ENCODE assay signal across 1 cellular context in genomic region chr17:77446959-77447634, GRCh38.
TF ChIP-seq lines count a peak whose summit lies in the region.

No MANE protein-coding gene starts in this region.

TF ChIP-seq in IMR-90, 13 proteins besides CTCF, POLR2A, EP300 and RAD21 (continued from another document):
- TF ChIP-seq SMC3 (IDR thresholded peaks at IDR 0.05; ENCODE audit: low read depth, low read length): 0 out of 2 replicates have a peak, but pooled peaks have one; percentile 6
- TF ChIP-seq BHLHE40 (IDR thresholded peaks at IDR 0.05; ENCODE audit: low read depth, low read length): peak; percentile 46
- no peak for TF ChIP-seq RFX5 (IDR thresholded peaks at IDR 0.05; ENCODE audit: low read depth, low read length)
- TF ChIP-seq, protein P1, sequence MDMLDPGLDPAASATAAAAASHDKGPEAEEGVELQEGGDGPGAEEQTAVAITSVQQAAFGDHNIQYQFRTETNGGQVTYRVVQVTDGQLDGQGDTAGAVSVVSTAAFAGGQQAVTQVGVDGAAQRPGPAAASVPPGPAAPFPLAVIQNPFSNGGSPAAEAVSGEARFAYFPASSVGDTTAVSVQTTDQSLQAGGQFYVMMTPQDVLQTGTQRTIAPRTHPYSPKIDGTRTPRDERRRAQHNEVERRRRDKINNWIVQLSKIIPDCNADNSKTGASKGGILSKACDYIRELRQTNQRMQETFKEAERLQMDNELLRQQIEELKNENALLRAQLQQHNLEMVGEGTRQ (IDR thresholded peaks at IDR 0.05; ENCODE audit: low read depth, low read length): no peak
